In the genomic region with DNA sequence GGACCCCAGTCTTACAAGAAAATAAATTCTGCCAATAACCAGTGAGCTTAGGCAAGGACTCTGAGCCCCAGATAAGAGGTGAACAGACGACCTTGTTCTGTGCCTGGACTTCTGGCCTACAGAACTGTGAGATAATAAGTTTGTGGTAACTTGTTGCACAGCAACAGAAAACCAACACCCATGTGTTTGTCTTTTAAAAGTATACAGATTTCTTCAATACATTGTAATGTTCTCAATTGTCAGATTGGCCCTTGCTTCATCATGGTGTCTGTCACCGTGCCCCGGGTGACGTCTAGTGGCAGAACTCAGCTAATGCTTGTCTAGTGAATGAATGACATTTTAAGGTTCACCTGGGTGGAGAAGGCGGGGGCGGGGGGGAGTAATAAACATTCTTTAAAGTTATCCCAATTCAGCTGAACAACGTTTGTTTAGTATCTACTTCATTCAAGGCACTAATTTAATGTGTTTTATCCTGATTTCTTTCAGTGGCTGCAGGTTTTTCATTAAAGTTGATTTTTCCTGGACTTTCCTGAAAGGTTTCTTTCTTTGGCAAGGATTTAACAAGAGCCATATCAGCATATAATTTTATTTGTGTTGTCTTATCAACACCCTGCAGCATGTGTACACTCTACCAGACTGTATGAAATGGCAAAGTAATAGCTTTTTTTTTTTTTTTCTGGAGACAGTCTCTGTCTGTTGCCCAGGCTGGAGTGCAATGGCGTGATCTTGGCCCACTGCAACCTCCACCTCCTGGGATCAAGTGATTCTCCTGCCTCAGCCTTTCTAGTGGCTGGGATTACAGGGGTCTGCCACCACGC, we compare ENCODE assay signal across 11 cellular contexts.
DNase-seq lines count a peak whose midpoint lies in the region; ATAC-seq and TF ChIP-seq lines count a peak whose summit lies in the region.
"Had no signal": no experiment of that assay in that cellular context is flagged by ENCODE, and none has a peak within 500 bp of the region (broad histone marks: within the 10 kb centered on the region; RNA-seq: fewer than 3 reads in every experiment).

No MANE protein-coding gene starts in this region.

- no peaks in the 10 kb centered on the region for H3K9me3 Mint-ChIP-seq in endodermal cell
- H3K9me3 Mint-ChIP-seq: CD8-positive, alpha-beta memory T cell had no signal

- no peak overlapping the region for H3K27ac Mint-ChIP-seq in endodermal cell
- H3K27ac Mint-ChIP-seq: CD8-positive, alpha-beta memory T cell had no signal

- H3K36me3 ChIP-seq in endodermal cell (ENCODE audit: control insufficient read depth, insufficient read depth, low read length) = no peaks in the 10 kb centered on the region
- H3K36me3 ChIP-seq: thyroid gland had no signal

- H3K4me1 ChIP-seq in endodermal cell (ENCODE audit: control insufficient read depth, insufficient read depth, low read length) = no peaks in the 10 kb centered on the region

- H3K27ac ChIP-seq in endodermal cell (ENCODE audit: low read depth, low read length) = no peak overlapping the region
- H3K27ac ChIP-seq: thyroid gland had no signal

- H3K4me3 ChIP-seq in endodermal cell (ENCODE audit: low read length) = no peak overlapping the region
- H3K4me3 ChIP-seq: thyroid gland had no signal

- no peak overlapping the region for H3K9ac ChIP-seq in endodermal cell (ENCODE audit: extremely low read depth, low read length, poor library complexity, severe bottlenecking)

- no peaks in the 10 kb centered on the region for H3K36me3 Mint-ChIP-seq in endodermal cell (ENCODE audit: low read depth)
- H3K36me3 Mint-ChIP-seq: CD8-positive, alpha-beta memory T cell had no signal

- TF ChIP-seq CTCF in endodermal cell (conservative IDR thresholded peaks at IDR 0.05) = peak; percentile 22

- H3K4me1 Mint-ChIP-seq in endodermal cell = peaks cover 4% of the 10 kb centered on the region

- ATAC-seq in HG02885 (IDR thresholded peaks at IDR 0.05; ENCODE audit: poor library complexity, unreplicated experiment) (no peak), GM21515 (IDR thresholded peaks at IDR 0.05; ENCODE audit: unreplicated experiment) (no peak)

- WGBS in endodermal cell (ENCODE audit: insufficient coverage in 1 of 2, insufficient read length in 1 of 2), 2 experiments = 81 to 83% methylated on average over 6 to 9 of the region's 9 CpGs

- no peak overlapping the region for H3K4me3 Mint-ChIP-seq in endodermal cell
- H3K4me3 Mint-ChIP-seq: CD8-positive, alpha-beta memory T cell had no signal

- peaks cover 34% of the 10 kb centered on the region for H3K27me3 Mint-ChIP-seq in endodermal cell (ENCODE audit: insufficient read depth)

- no peaks in the 10 kb centered on the region for H3K27me3 ChIP-seq in endodermal cell (ENCODE audit: control insufficient read depth, insufficient read depth, low read length, poor library complexity, severe bottlenecking)
- H3K27me3 ChIP-seq: thyroid gland had no signal

- no peaks in the 10 kb centered on the region for H3K9me3 ChIP-seq in endodermal cell (ENCODE audit: control insufficient read depth, low read length)
- H3K9me3 ChIP-seq: thyroid gland had no signal

- peak in 5 of 6 experiments; percentile 2 to 39 (median 25) for DNase-seq in stimulated activated naive CD4-positive, alpha-beta T cell (lab: John Stamatoyannopoulos, UW)
- DNase-seq in stimulated activated naive CD4-positive, alpha-beta T cell treated with Interleukin-2 at 50 U/mL for 16 hours (lab: John Stamatoyannopoulos, UW) = no peak
- DNase-seq in SW480 (ENCODE audit: low spot score) (peak; percentile 73), endodermal cell (no peak), NCI-H2107 treated with DMSO at 0.1 percent for 48 hours (lab: John Stamatoyannopoulos, UW; ENCODE audit: unreplicated experiment) (no peak), NCI-H510A (lab: John Stamatoyannopoulos, UW) (no peak)
- DNase-seq: aorta, thyroid gland had no signal

Comparison
In these comparisons a context has a peak if more than half of its experiments do, and no peak if none do; other contexts are left out.
1. DNase-seq: peak in stimulated activated naive CD4-positive, alpha-beta T cell (5 of 6) and SW480 (single experiment); none in stimulated activated naive CD4-positive, alpha-beta T cell treated with Interleukin-2 at 50 U/mL for 16 hours (single experiment), endodermal cell (single experiment), NCI-H2107 treated with DMSO at 0.1 percent for 48 hours (single experiment) and NCI-H510A (single experiment).